Comparison of ENCODE assay signal across 24 cellular contexts in the genomic region with DNA sequence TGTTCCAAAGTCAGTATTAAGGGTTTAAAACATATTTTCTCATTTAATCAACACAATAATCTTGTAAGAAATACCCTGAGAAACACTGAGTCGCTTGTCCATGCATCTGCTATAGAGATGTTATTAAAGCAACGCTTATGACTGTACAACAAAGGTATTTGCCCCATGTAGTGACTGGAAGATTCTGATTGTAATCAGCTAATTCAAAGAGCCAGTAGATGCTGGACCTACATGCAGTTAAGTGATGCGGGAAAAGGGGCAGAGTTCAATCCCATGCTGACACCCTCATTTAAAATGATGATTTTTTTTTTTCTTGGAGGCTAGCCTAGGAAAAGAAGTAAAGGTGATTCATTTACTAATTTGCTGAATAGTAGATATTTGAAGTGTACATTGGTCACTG.
"Had no signal": no experiment of that assay in that cellular context is flagged by ENCODE, and none has a peak within 500 bp of the region (broad histone marks: within the 10 kb centered on the region; RNA-seq: fewer than 3 reads in every experiment).

No MANE protein-coding gene starts in this region.

- ATAC-seq: left lobe of liver had no signal

- H3K27me3 Mint-ChIP-seq: activated naive CD8-positive, alpha-beta T cell had no signal

- DNase-seq: activated CD4-positive, alpha-beta T cell treated with anti-CD3 and anti-CD28 coated beads, Interleukin-2, amount 50 U/mL, for 1 hour; activated CD4-positive, CD25-positive, alpha-beta regulatory T cell treated with anti-CD3 and anti-CD28 coated beads, Interleukin-2, amount 50 U/mL, for 72 hours; activated CD8-positive, alpha-beta memory T cell treated with anti-CD3 and anti-CD28 coated beads for 24 hours; activated CD8-positive, alpha-beta memory T cell treated with anti-CD3 and anti-CD28 coated beads, Interleukin-2, amount 50 U/mL, for 48 hours; activated gamma-delta T cell; amygdala; brain microvascular endothelial cell; cortex of kidney; foreskin melanocyte; glutamatergic neuron; hypothalamus; nephron progenitor cell; occipital lobe; stimulated activated CD4-positive, alpha-beta T cell treated with anti-CD3 and anti-CD28 coated beads, Interleukin-12 subunit alpha, Interleukin-12 subunit beta, amount 100 ng/mL, for 4 hours; stimulated activated CD4-positive, alpha-beta T cell treated with anti-CD3 and anti-CD28 coated beads, Interleukin-1b, Interleukin-23, amount 100 ng/mL, for 48 hours; stimulated activated CD8-positive, alpha-beta memory T cell treated with anti-CD3 and anti-CD28 coated beads, Interleukin-4, amount 100 ng/mL, for 48 hours; stimulated activated naive CD4-positive, alpha-beta T cell; SW 1271; T-helper 2 cell; thyroid gland had no signal

- H3K27ac ChIP-seq: brain microvascular endothelial cell, right atrium auricular region, thyroid gland, VCaP had no signal

- H3K4me3 Mint-ChIP-seq: activated naive CD8-positive, alpha-beta T cell; nephron progenitor cell had no signal

- H3K36me3 ChIP-seq: brain microvascular endothelial cell, right atrium auricular region, thyroid gland had no signal

- H3K9me3 ChIP-seq: thyroid gland had no signal

- H3K27ac Mint-ChIP-seq: activated naive CD8-positive, alpha-beta T cell; nephron progenitor cell had no signal

- H3K4me1 ChIP-seq: right atrium auricular region had no signal

- H3K4me1 Mint-ChIP-seq: nephron progenitor cell had no signal

- H3K4me3 ChIP-seq: right atrium auricular region, thyroid gland had no signal

- H3K27me3 ChIP-seq: brain microvascular endothelial cell, right atrium auricular region, thyroid gland had no signal
